Comparison of ENCODE assay signal across 15 cellular contexts in the genomic region with DNA sequence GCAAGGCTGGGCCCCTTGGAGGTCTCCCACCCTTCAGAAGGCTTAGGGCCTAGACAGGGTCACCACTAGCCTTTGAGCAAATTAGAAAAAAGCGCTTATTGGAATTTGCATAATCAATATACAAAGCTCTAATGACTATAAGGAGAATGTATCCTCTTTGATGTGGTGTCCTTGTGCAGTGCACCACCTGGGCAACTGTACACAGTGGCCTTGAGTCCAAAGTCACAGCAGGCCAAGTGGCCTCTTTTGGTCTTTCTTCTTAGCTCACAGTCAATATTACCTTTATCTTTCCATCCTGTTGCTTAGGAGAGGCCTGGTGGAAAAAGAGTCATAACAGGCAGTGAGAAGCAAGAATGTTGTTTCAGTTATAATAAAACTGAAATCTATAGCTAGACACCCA.
"Had no signal": no experiment of that assay in that cellular context is flagged by ENCODE, and none has a peak within 500 bp of the region (broad histone marks: within the 10 kb centered on the region; RNA-seq: fewer than 3 reads in every experiment).

No MANE protein-coding gene starts in this region.

- H3K79me2 ChIP-seq: hepatocyte had no signal

- H3K36me3 Mint-ChIP-seq: type B pancreatic cell had no signal

- H3K9me3 Mint-ChIP-seq: dendritic cell treated with granulocyte-macrophage colony-stimulating factor and Interleukin-4, amounts not matched to agents 40 ng/mL and 50 ng/mL, for 4 days; naive thymus-derived CD8-positive, alpha-beta T cell; type B pancreatic cell had no signal

- ATAC-seq: left colon; left ventricle myocardium superior; naive thymus-derived CD8-positive, alpha-beta T cell had no signal

- H2AFZ ChIP-seq: hepatocyte had no signal

- H3K4me3 ChIP-seq: hepatocyte, sigmoid colon, skin epidermis, stomach, uterus had no signal

- H3K4me3 Mint-ChIP-seq: dendritic cell treated with granulocyte-macrophage colony-stimulating factor and Interleukin-4, amounts not matched to agents 40 ng/mL and 50 ng/mL, for 4 days; naive thymus-derived CD8-positive, alpha-beta T cell; type B pancreatic cell had no signal

- DNase-seq: erythroblast; foreskin melanocyte; left colon; left ventricle myocardium superior; naive thymus-derived CD8-positive, alpha-beta T cell; stimulated activated naive CD4-positive, alpha-beta T cell; stomach had no signal

- H3K36me3 ChIP-seq: neutrophil, sigmoid colon, stomach, uterus had no signal

- H3K4me2 ChIP-seq: hepatocyte had no signal

- H3K27ac ChIP-seq: hepatocyte, neutrophil, sigmoid colon had no signal

- FAIRE-seq: colon had no signal

- H3K9me3 ChIP-seq: neutrophil, sigmoid colon, stomach, uterus had no signal

- H3K27me3 ChIP-seq: hepatocyte, neutrophil, sigmoid colon, stomach, uterus had no signal

- H3K27ac Mint-ChIP-seq: type B pancreatic cell had no signal

- H3K27me3 Mint-ChIP-seq: dendritic cell treated with granulocyte-macrophage colony-stimulating factor and Interleukin-4, amounts not matched to agents 40 ng/mL and 50 ng/mL, for 4 days; naive thymus-derived CD8-positive, alpha-beta T cell; type B pancreatic cell had no signal
